11 cellular contexts compared by ENCODE assay signal in genomic region chr18:31633416-31634330, GRCh38. TPM values are rescaled to one million over a fixed set of nuclear protein-coding genes. Genes with fewer than 3 reads are reported as not detected.
DNase-seq lines count a peak whose midpoint lies in the region; ATAC-seq, FAIRE-seq and TF ChIP-seq lines count a peak whose summit lies in the region.
"Had no signal": no experiment of that assay in that cellular context is flagged by ENCODE, and none has a peak within 500 bp of the region (broad histone marks: within the 10 kb centered on the region; RNA-seq: fewer than 3 reads in every experiment).

No MANE protein-coding gene starts in this region.

- ATAC-seq in HG02588 (IDR thresholded peaks at IDR 0.05; ENCODE audit: unreplicated experiment) = peak; percentile 7
- peak; percentile 25 for ATAC-seq in HG03432 (IDR thresholded peaks at IDR 0.05; ENCODE audit: unreplicated experiment)

- BruUV-seq in OCI-LY7 (replicated peaks; lab: Mats Ljungman, UMichigan) = no TSS peak

- POLR2A ChIA-PET in OCI-LY7 (lab: Charles Lee) = no interaction called here

- H3K4me3 ChIP-seq in OCI-LY7 (ENCODE audit: low read depth, low read length, poor library complexity, severe bottlenecking) = no peak overlapping the region

- no peak overlapping the region for H3K4me3 Mint-ChIP-seq in nephron progenitor cell
- H3K4me3 Mint-ChIP-seq: naive B cell had no signal

- no peaks in the 10 kb centered on the region for H3K4me1 ChIP-seq in OCI-LY7 (ENCODE audit: insufficient read depth, low read length, poor library complexity, severe bottlenecking)

- H3K36me3 Mint-ChIP-seq in nephron progenitor cell (ENCODE audit: low read depth) = peaks cover 65% of the 10 kb centered on the region

- no peak overlapping the region for H2AFZ ChIP-seq in OCI-LY7 (ENCODE audit: low read length)

- peaks cover 3% of the 10 kb centered on the region for H3K27me3 Mint-ChIP-seq in nephron progenitor cell (ENCODE audit: low read depth, poor library complexity)

- peaks cover 19% of the 10 kb centered on the region for H3K9me3 Mint-ChIP-seq in nephron progenitor cell

- H3K9me3 ChIP-seq in OCI-LY7 (ENCODE audit: low read length) = no peaks in the 10 kb centered on the region

- H3K4me2 ChIP-seq in OCI-LY7 (ENCODE audit: low read length) = no peak overlapping the region

- FAIRE-seq in GM19239 (lab: Jason Lieb, UNC) = peak; percentile 69
- FAIRE-seq: small intestine had no signal

- CTCF ChIA-PET in OCI-LY7 (lab: Charles Lee; ENCODE audit: unreplicated experiment) = no interaction called here

- H3K79me2 ChIP-seq in OCI-LY7 (ENCODE audit: insufficient read depth, low read depth, low read length) = no peaks in the 10 kb centered on the region

- TF ChIP-seq CTCF in nephron progenitor cell (IDR thresholded peaks at IDR 0.05) (no peak), OCI-LY7 (conservative IDR thresholded peaks at IDR 0.05; ENCODE audit: low read length) (no peak)

- peaks cover 13% of the 10 kb centered on the region for H3K4me1 Mint-ChIP-seq in nephron progenitor cell

- H3K36me3 ChIP-seq in OCI-LY7 (ENCODE audit: insufficient read depth, low read length) = peaks cover 27% of the 10 kb centered on the region

- H3K27ac ChIP-seq in OCI-LY7 (ENCODE audit: low read depth, low read length, poor library complexity, severe bottlenecking) = no peak overlapping the region

- intact Hi-C loops in OCI-LY7 (cut with micrococcal nuclease; ENCODE audit: unreplicated experiment) = no loop called here

- no peaks in the 10 kb centered on the region for H3K9me2 ChIP-seq in OCI-LY7 (ENCODE audit: insufficient read depth, low read length)

- peak overlapping the region; percentile 57 for H3K27ac Mint-ChIP-seq in nephron progenitor cell

- DNase-seq in GM19239 (ENCODE audit: insufficient read length, low spot score) = no peak
- no peak for DNase-seq in nephron progenitor cell
- DNase-seq in NCI-H1105 treated with DMSO at 0.1 percent for 48 hours (lab: John Stamatoyannopoulos, UW) = no peak
- DNase-seq in NCI-H2107 (lab: John Stamatoyannopoulos, UW) = no peak
- DNase-seq in OCI-LY7 (ENCODE audit: low spot score) = no peak
- DNase-seq: naive B cell, NCI-H1930, small intestine had no signal

- H4K20me1 ChIP-seq in OCI-LY7 (ENCODE audit: insufficient read depth, low read length) = no peaks in the 10 kb centered on the region

RNA-seq across cellular contexts. Expression of gene TTR, which starts 42.0 kb away (rescaled TPM):
- total RNA-seq in OCI-LY7 (2014; rRNA removed; shearing (Covaris generic)) = not detected in 2 replicates
- not detected in 2 replicates for total RNA-seq in OCI-LY7 (2022)
- total RNA-seq: T-helper 2 cell treated with Interferon-gamma antibody and Interleukin-4, amounts not matched to agents 100 ng/mL and 5 ng/mL, for 36 hours had no signal

RNA-seq across cellular contexts. Expression of gene B4GALT6, which starts 50.7 kb away (rescaled TPM):
- total RNA-seq in OCI-LY7 (2014; rRNA removed; shearing (Covaris generic)) = 5.5 and 7.2 TPM in 2 replicates
- total RNA-seq in OCI-LY7 (2022) = 16.4 and 22.8 TPM in 2 replicates
